Comparison of ENCODE assay signal across 30 cellular contexts in the genomic region with DNA sequence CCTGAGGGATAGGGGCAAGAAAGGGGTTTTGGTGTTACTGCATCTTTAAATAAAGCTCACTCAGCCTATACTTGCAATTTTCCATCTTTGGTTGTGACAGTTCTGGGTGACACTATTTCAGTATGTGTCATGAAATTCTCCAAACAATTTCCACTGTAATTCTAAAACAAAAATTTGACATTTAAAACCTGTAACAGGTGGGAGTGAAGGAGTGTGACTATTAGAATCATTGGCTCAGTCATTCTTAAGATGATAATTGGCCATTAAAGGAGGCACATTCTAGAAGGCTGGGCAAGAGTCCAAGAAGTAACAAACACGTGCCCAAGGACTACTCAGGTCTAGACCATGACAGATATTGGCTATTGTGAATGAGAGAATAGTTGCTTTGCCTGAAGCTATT.
DNase-seq lines count a peak whose midpoint lies in the region; ATAC-seq and TF ChIP-seq lines count a peak whose summit lies in the region.
"Had no signal": no experiment of that assay in that cellular context is flagged by ENCODE, and none has a peak within 500 bp of the region (broad histone marks: within the 10 kb centered on the region; RNA-seq: fewer than 3 reads in every experiment).

No MANE protein-coding gene starts in this region.

- H3K36me3 ChIP-seq in OCI-LY7 (ENCODE audit: insufficient read depth, low read length), result no peaks in the 10 kb centered on the region
- H3K36me3 ChIP-seq: breast epithelium, esophagus squamous epithelium, heart left ventricle, left lung had no signal

- H3K4me1 Mint-ChIP-seq in activated T-cell treated with anti-CD3 and anti-CD28 coated beads, Interleukin-2, amount 50 U/mL, for 24 hours (ENCODE audit: low read depth), result peaks cover 47% of the 10 kb centered on the region
- H3K4me1 Mint-ChIP-seq: activated B cell treated with CpG ODN at 0.5 μM for 24 hours; activated CD4-positive, alpha-beta memory T cell treated with anti-CD3 and anti-CD28 coated beads, Interleukin-2, amount 10 ng/mL, durations not matched to agents 7 days and 5 days; IgD-negative memory B cell; nephron progenitor cell; stimulated activated effector memory CD8-positive, alpha-beta T cell treated with anti-CD3 and anti-CD28 coated beads, Interleukin-12 subunit alpha, Interleukin-12 subunit beta, amount 100 ng/mL, for 72 hours had no signal

- POLR2A ChIA-PET in OCI-LY7 (lab: Charles Lee), result interaction anchor here (1.0 to 1.3 kb wide), 2 partner anchors 9 to 30 kb away, joined by 3 to 4 read pairs; no protein-coding TSS in a partner anchor

- no peak overlapping the region for H3K4me3 ChIP-seq in OCI-LY7 (ENCODE audit: low read depth, low read length, poor library complexity, severe bottlenecking)
- H3K4me3 ChIP-seq: breast epithelium, esophagus squamous epithelium, heart left ventricle, left lung, SK-N-MC had no signal

- H3K4me3 Mint-ChIP-seq in activated T-cell treated with anti-CD3 and anti-CD28 coated beads, Interleukin-2, amount 50 U/mL, for 24 hours, result no peak overlapping the region
- H3K4me3 Mint-ChIP-seq: activated B cell treated with CpG ODN at 0.5 μM for 24 hours; activated CD4-positive, alpha-beta memory T cell treated with anti-CD3 and anti-CD28 coated beads, Interleukin-2, amount 10 ng/mL, durations not matched to agents 7 days and 5 days; IgD-negative memory B cell; nephron progenitor cell; stimulated activated effector memory CD8-positive, alpha-beta T cell treated with anti-CD3 and anti-CD28 coated beads, Interleukin-12 subunit alpha, Interleukin-12 subunit beta, amount 100 ng/mL, for 72 hours; T-helper 1 cell treated with Interleukin-12 subunit alpha and Interleukin-12 subunit beta and Interleukin-4 antibody, amounts not matched to agents 30 μg/mL and 1 μg/mL, for 36 hours had no signal

- H2AFZ ChIP-seq in OCI-LY7 (ENCODE audit: low read length), result peak overlapping the region; percentile 34; the same call in 1 of the 2 replicates

- no peaks in the 10 kb centered on the region for H4K20me1 ChIP-seq in OCI-LY7 (ENCODE audit: insufficient read depth, low read length)

- no peaks in the 10 kb centered on the region for H3K9me2 ChIP-seq in OCI-LY7 (ENCODE audit: insufficient read depth, low read length)

- no peak for TF ChIP-seq CTCF in OCI-LY7 (conservative IDR thresholded peaks at IDR 0.05; ENCODE audit: low read length)

- H3K27ac ChIP-seq in OCI-LY7 (ENCODE audit: low read depth, low read length, poor library complexity, severe bottlenecking), result no peak overlapping the region
- H3K27ac ChIP-seq: 22Rv1, breast epithelium, esophagus squamous epithelium, foreskin keratinocyte, heart left ventricle, left lung, SK-N-MC had no signal

- H3K79me2 ChIP-seq in OCI-LY7 (ENCODE audit: insufficient read depth, low read depth, low read length), result no peaks in the 10 kb centered on the region

- no peaks in the 10 kb centered on the region for H3K9me3 Mint-ChIP-seq in activated T-cell treated with anti-CD3 and anti-CD28 coated beads, Interleukin-2, amount 50 U/mL, for 24 hours
- H3K9me3 Mint-ChIP-seq: activated B cell treated with CpG ODN at 0.5 μM for 24 hours; activated CD4-positive, alpha-beta memory T cell treated with anti-CD3 and anti-CD28 coated beads, Interleukin-2, amount 10 ng/mL, durations not matched to agents 7 days and 5 days; nephron progenitor cell; stimulated activated effector memory CD8-positive, alpha-beta T cell treated with anti-CD3 and anti-CD28 coated beads, Interleukin-12 subunit alpha, Interleukin-12 subunit beta, amount 100 ng/mL, for 72 hours; T-helper 1 cell treated with Interleukin-12 subunit alpha and Interleukin-12 subunit beta and Interleukin-4 antibody, amounts not matched to agents 30 μg/mL and 1 μg/mL, for 36 hours had no signal

- H3K36me3 Mint-ChIP-seq in activated T-cell treated with anti-CD3 and anti-CD28 coated beads, Interleukin-2, amount 50 U/mL, for 24 hours (ENCODE audit: low read depth), result peaks cover 35% of the 10 kb centered on the region
- H3K36me3 Mint-ChIP-seq: IgD-negative memory B cell; stimulated activated effector memory CD8-positive, alpha-beta T cell treated with anti-CD3 and anti-CD28 coated beads, Interleukin-12 subunit alpha, Interleukin-12 subunit beta, amount 100 ng/mL, for 72 hours had no signal

- ATAC-seq in stimulated activated naive CD8-positive, alpha-beta T cell treated with anti-CD3 and anti-CD28 coated beads, Interleukin-15, Interleukin-2, amounts not matched to agents 100 U/mL and 50 U/mL, for 24 hours, result peak; percentile 76
- no peak for ATAC-seq in GM19324 (IDR thresholded peaks at IDR 0.05; ENCODE audit: low FRiP score, unreplicated experiment)
- ATAC-seq: foreskin keratinocyte; HCT116; heart left ventricle; left lung; PC-3; stimulated activated effector memory CD8-positive, alpha-beta T cell treated with anti-CD3 and anti-CD28 coated beads, Interleukin-12 subunit alpha, Interleukin-12 subunit beta, amount 100 ng/mL, for 72 hours had no signal

- CTCF ChIA-PET in OCI-LY7 (lab: Charles Lee; ENCODE audit: unreplicated experiment), result no interaction called here

- intact Hi-C loops in OCI-LY7 (cut with micrococcal nuclease; ENCODE audit: unreplicated experiment), result no loop called here

- BruUV-seq in OCI-LY7 (replicated peaks; lab: Mats Ljungman, UMichigan), result no TSS peak

- DNase-seq in NCI-H1105 treated with DMSO at 0.1 percent for 48 hours (lab: John Stamatoyannopoulos, UW), result peak; percentile 41
- no peak for DNase-seq in NCI-H1105 (lab: John Stamatoyannopoulos, UW)
- DNase-seq in activated T-cell treated with anti-CD3 and anti-CD28 coated beads, Interleukin-2, amount 50 U/mL, for 24 hours, result no peak
- DNase-seq in activated T-cell treated with anti-CD3 and anti-CD28 coated beads, Interleukin-2, amount 50 U/mL, for 48 hours, result no peak
- no peak for DNase-seq in OCI-LY7 (ENCODE audit: low spot score)
- DNase-seq in stimulated activated naive CD8-positive, alpha-beta T cell treated with anti-CD3 and anti-CD28 coated beads, Interleukin-15, Interleukin-2, amounts not matched to agents 100 U/mL and 50 U/mL, for 24 hours, result no peak
- no peak for DNase-seq in NCI-H1930 (lab: John Stamatoyannopoulos, UW)
- DNase-seq: activated B cell treated with CpG ODN at 0.5 μM for 24 hours; activated CD4-positive, alpha-beta memory T cell treated with anti-CD3 and anti-CD28 coated beads, Interleukin-2, amount 10 ng/mL, durations not matched to agents 7 days and 5 days; activated naive CD4-positive, alpha-beta T cell; C1 segment of cervical spinal cord; esophagus squamous epithelium; foreskin keratinocyte; heart left ventricle; islet precursor cell; left lung; mesenchymal stem cell; NCI-H187 treated with DMSO at 0.1 percent for 48 hours; NCI-H446; nephron progenitor cell; NK-92 treated with Interleukin-12 subunit alpha and Interleukin-12 subunit beta, amount 100 ng/mL, for 24 hours; PC-3 had no signal

- peaks cover 4% of the 10 kb centered on the region; the same call in 1 of the 2 replicates for H3K9me3 ChIP-seq in OCI-LY7 (ENCODE audit: low read length)
- H3K9me3 ChIP-seq: breast epithelium, esophagus squamous epithelium, heart left ventricle, left lung had no signal

- H3K4me2 ChIP-seq in OCI-LY7 (ENCODE audit: low read length), result no peak overlapping the region

- no peaks in the 10 kb centered on the region for H3K27me3 Mint-ChIP-seq in activated T-cell treated with anti-CD3 and anti-CD28 coated beads, Interleukin-2, amount 50 U/mL, for 24 hours
- H3K27me3 Mint-ChIP-seq: activated B cell treated with CpG ODN at 0.5 μM for 24 hours; activated CD4-positive, alpha-beta memory T cell treated with anti-CD3 and anti-CD28 coated beads, Interleukin-2, amount 10 ng/mL, durations not matched to agents 7 days and 5 days; IgD-negative memory B cell had no signal

- peaks cover 6% of the 10 kb centered on the region for H3K4me1 ChIP-seq in OCI-LY7 (ENCODE audit: insufficient read depth, low read length, poor library complexity, severe bottlenecking)
- H3K4me1 ChIP-seq: breast epithelium, esophagus squamous epithelium, foreskin keratinocyte, heart left ventricle, left lung had no signal

- H3K27ac Mint-ChIP-seq in activated T-cell treated with anti-CD3 and anti-CD28 coated beads, Interleukin-2, amount 50 U/mL, for 24 hours, result peak overlapping the region; percentile 86
- H3K27ac Mint-ChIP-seq: activated B cell treated with CpG ODN at 0.5 μM for 24 hours; activated CD4-positive, alpha-beta memory T cell treated with anti-CD3 and anti-CD28 coated beads, Interleukin-2, amount 10 ng/mL, durations not matched to agents 7 days and 5 days; IgD-negative memory B cell; nephron progenitor cell; stimulated activated effector memory CD8-positive, alpha-beta T cell treated with anti-CD3 and anti-CD28 coated beads, Interleukin-12 subunit alpha, Interleukin-12 subunit beta, amount 100 ng/mL, for 72 hours; T-helper 1 cell treated with Interleukin-12 subunit alpha and Interleukin-12 subunit beta and Interleukin-4 antibody, amounts not matched to agents 30 μg/mL and 1 μg/mL, for 36 hours had no signal
